Comparison of ENCODE assay signal across 8 cellular contexts in the genomic region with DNA sequence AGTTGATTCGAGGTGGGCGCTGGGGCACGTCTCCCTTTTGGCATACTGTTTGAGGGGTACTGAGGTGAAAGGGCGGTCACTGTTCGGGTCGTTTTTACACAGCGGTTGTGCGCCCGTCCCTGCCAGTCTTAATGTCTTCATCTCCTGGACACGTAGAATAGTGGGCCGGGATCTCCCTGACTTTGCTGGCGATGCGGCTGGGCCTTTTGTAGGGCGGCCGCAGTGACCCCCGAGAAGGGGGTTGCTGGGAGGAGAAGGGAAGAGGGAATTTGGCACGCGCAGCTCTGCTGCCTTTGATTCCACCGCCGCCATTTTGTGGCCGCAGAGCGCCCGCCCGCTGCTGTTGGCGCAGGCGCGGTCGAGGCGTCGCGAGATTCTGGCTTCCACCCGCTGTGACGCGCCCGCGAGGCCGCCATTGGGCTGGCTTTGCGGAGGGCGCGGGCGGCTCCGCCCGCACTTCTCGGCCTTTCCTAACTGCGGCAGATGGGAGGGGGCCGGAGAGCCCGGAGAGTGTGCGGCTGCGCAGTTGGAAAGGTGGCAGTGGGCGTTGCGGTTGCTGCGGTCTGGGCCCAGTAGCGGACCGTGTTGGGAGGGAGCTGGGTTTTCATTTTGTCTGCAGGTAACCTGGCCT. TPM values are rescaled to one million over a fixed set of nuclear protein-coding genes. Genes with fewer than 3 reads are reported as not detected.
DNase-seq lines count a peak whose midpoint lies in the region; ATAC-seq, FAIRE-seq and TF ChIP-seq lines count a peak whose summit lies in the region.

No MANE protein-coding gene starts in this region.

- H3K36me3 ChIP-seq in WERI-Rb-1: peaks cover 55% of the 10 kb centered on the region
- H3K36me3 ChIP-seq in breast epithelium: peaks cover 7% of the 10 kb centered on the region

- H3K9me3 ChIP-seq in A549 (no peaks in the 10 kb centered on the region), WERI-Rb-1 (ENCODE audit: severe bottlenecking) (no peaks in the 10 kb centered on the region), breast epithelium (no peaks in the 10 kb centered on the region)

- POLR2A ChIA-PET in A549 (lab: Yijun Ruan, JAX): interaction anchor here (0.6 to 1.8 kb wide), 19 partner anchors 9 to 1042 kb away, joined by 3 to 10 read pairs (median 3); a partner anchor contains a TSS

- ATAC-seq in A549 (peak; percentile 88 to 89), GM18867 (IDR thresholded peaks at IDR 0.05; ENCODE audit: unreplicated experiment) (peak; percentile 68), HG03108 (IDR thresholded peaks at IDR 0.05; ENCODE audit: unreplicated experiment) (peak; percentile 67)

- H3K27me3 ChIP-seq in WERI-Rb-1 (ENCODE audit: insufficient read depth, low read depth, severe bottlenecking) (no peaks in the 10 kb centered on the region), breast epithelium (no peaks in the 10 kb centered on the region)

- intact Hi-C loops in breast epithelium (cut with DNase I; ENCODE audit: low total_unique reads): no loop called here

- H3K4me1 ChIP-seq in A549 (peaks cover 17% of the 10 kb centered on the region; the same call in 2 of the 3 replicates), breast epithelium (peaks cover 5 to 15% of the 10 kb centered on the region in 2 donors)

- DNase-seq in A549 (ENCODE audit: low read depth in 1 of 2, low spot score in 1 of 2) (peak; percentile 74 to 88), NCI-H2171 treated with DMSO at 0.1 percent for 48 hours (lab: John Stamatoyannopoulos, UW) (peak; percentile 94), WERI-Rb-1 (peak; percentile 93), breast epithelium (ENCODE audit: low spot score in 2 of 2) (peak; percentile 87 to 91), iPS-NIHi11 (ENCODE audit: low spot score) (peak; percentile 93)

- peak overlapping the region; percentile 90 for H3K4me2 ChIP-seq in A549

- peak overlapping the region; percentile 92 to 94 for H3K27ac ChIP-seq in A549
- H3K27ac ChIP-seq in WERI-Rb-1: peak overlapping the region; percentile 99
- peak overlapping the region; percentile 99 to 100 for H3K27ac ChIP-seq in breast epithelium
- peak overlapping the region; percentile 96 to 100 (median 99) for H3K27ac ChIP-seq in skin epidermis

- TF ChIP-seq POLR2A in A549 (IDR thresholded peaks at IDR 0.05; ENCODE audit: low read length) (peak; percentile 88), breast epithelium (IDR thresholded peaks at IDR 0.05) (peak; percentile 72)

- WGBS in A549 (ENCODE audit: missing lambda C conversion rate): under 1% methylated on average over 34 of the region's 54 CpGs

- no peak for TF ChIP-seq CTCF in A549 (IDR thresholded peaks at IDR 0.05)
- TF ChIP-seq CTCF in WERI-Rb-1 (IDR thresholded peaks at IDR 0.05; ENCODE audit: low read depth, low read length): no peak
- TF ChIP-seq CTCF in breast epithelium (IDR thresholded peaks at IDR 0.05): no peak

- TF ChIP-seq RAD21 in A549 (conservative IDR thresholded peaks at IDR 0.05 in 1 of 2, IDR thresholded peaks at IDR 0.05 in 1 of 2): no peak

- CTCF ChIA-PET in A549 (lab: Yijun Ruan, JAX): interaction anchor here (1.3 kb wide), 1 partner anchor 18 kb away, joined by 4 read pairs; no protein-coding TSS in a partner anchor

- TF ChIP-seq EP300 in A549 (IDR thresholded peaks at IDR 0.05): no peak

- peak overlapping the region; percentile 80 for H3K4me3 ChIP-seq in A549
- peak overlapping the region; percentile 98 for H3K4me3 ChIP-seq in WERI-Rb-1 (ENCODE audit: low read depth, low read length)
- peak overlapping the region; percentile 92 to 98 (median 97) for H3K4me3 ChIP-seq in breast epithelium
- H3K4me3 ChIP-seq in skin epidermis: peak overlapping the region; percentile 76 to 98 (median 94)

- no peak for FAIRE-seq in A549 (lab: Jason Lieb, UNC)

TF ChIP-seq in A549, 52 proteins besides CTCF, POLR2A, EP300 and RAD21 (continues in another document):
- TF ChIP-seq RARB (CRISPR knock-in tag; IDR thresholded peaks at IDR 0.05): 0 out of 2 replicates have a peak, but pooled peaks have one; percentile 36
- TF ChIP-seq, protein P1, sequence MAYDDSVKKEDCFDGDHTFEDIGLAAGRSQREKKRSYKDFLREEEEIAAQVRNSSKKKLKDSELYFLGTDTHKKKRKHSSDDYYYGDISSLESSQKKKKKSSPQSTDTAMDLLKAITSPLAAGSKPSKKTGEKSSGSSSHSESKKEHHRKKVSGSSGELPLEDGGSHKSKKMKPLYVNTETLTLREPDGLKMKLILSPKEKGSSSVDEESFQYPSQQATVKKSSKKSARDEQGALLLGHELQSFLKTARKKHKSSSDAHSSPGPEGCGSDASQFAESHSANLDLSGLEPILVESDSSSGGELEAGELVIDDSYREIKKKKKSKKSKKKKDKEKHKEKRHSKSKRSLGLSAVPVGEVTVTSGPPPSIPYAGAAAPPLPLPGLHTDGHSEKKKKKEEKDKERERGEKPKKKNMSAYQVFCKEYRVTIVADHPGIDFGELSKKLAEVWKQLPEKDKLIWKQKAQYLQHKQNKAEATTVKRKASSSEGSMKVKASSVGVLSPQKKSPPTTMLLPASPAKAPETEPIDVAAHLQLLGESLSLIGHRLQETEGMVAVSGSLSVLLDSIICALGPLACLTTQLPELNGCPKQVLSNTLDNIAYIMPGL (CRISPR knock-in tag; IDR thresholded peaks at IDR 0.05; ENCODE audit: borderline replicate concordance): 0 out of 2 replicates have a peak, but pooled peaks have one; percentile 23
- TF ChIP-seq, protein P2, sequence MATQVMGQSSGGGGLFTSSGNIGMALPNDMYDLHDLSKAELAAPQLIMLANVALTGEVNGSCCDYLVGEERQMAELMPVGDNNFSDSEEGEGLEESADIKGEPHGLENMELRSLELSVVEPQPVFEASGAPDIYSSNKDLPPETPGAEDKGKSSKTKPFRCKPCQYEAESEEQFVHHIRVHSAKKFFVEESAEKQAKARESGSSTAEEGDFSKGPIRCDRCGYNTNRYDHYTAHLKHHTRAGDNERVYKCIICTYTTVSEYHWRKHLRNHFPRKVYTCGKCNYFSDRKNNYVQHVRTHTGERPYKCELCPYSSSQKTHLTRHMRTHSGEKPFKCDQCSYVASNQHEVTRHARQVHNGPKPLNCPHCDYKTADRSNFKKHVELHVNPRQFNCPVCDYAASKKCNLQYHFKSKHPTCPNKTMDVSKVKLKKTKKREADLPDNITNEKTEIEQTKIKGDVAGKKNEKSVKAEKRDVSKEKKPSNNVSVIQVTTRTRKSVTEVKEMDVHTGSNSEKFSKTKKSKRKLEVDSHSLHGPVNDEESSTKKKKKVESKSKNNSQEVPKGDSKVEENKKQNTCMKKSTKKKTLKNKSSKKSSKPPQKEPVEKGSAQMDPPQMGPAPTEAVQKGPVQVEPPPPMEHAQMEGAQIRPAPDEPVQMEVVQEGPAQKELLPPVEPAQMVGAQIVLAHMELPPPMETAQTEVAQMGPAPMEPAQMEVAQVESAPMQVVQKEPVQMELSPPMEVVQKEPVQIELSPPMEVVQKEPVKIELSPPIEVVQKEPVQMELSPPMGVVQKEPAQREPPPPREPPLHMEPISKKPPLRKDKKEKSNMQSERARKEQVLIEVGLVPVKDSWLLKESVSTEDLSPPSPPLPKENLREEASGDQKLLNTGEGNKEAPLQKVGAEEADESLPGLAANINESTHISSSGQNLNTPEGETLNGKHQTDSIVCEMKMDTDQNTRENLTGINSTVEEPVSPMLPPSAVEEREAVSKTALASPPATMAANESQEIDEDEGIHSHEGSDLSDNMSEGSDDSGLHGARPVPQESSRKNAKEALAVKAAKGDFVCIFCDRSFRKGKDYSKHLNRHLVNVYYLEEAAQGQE (IDR thresholded peaks at IDR 0.05): peak; percentile 73
- peak; percentile 42 to 57; a peak in 3 of 5 replicates for TF ChIP-seq JUN (IDR thresholded peaks at IDR 0.05)
- 0 out of 2 replicates have a peak, but pooled peaks have one; percentile 13 for TF ChIP-seq KDM5A (IDR thresholded peaks at IDR 0.05)
- no peak for TF ChIP-seq EHMT2 (IDR thresholded peaks at IDR 0.05; ENCODE audit: low read depth)
- TF ChIP-seq TP53 (CRISPR knock-in tag; IDR thresholded peaks at IDR 0.05): peak; percentile 86
- TF ChIP-seq CHD2 (IDR thresholded peaks at IDR 0.05; ENCODE audit: low read length, partially characterized antibody): peak; percentile 79
- peak; percentile 46; the same call in 1 of the 2 replicates for TF ChIP-seq GATA3 (IDR thresholded peaks at IDR 0.05; ENCODE audit: borderline replicate concordance)
- peak; percentile 65; the same call in 1 of the 2 replicates for TF ChIP-seq POLR2AphosphoS2 (conservative IDR thresholded peaks at IDR 0.05; ENCODE audit: low read length)
- peak; percentile 87 for TF ChIP-seq TFCP2L1 (CRISPR knock-in tag; IDR thresholded peaks at IDR 0.05)
- TF ChIP-seq, protein P3, sequence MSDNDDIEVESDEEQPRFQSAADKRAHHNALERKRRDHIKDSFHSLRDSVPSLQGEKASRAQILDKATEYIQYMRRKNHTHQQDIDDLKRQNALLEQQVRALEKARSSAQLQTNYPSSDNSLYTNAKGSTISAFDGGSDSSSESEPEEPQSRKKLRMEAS (IDR thresholded peaks at IDR 0.05): peak; percentile 44
- TF ChIP-seq, protein P4, sequence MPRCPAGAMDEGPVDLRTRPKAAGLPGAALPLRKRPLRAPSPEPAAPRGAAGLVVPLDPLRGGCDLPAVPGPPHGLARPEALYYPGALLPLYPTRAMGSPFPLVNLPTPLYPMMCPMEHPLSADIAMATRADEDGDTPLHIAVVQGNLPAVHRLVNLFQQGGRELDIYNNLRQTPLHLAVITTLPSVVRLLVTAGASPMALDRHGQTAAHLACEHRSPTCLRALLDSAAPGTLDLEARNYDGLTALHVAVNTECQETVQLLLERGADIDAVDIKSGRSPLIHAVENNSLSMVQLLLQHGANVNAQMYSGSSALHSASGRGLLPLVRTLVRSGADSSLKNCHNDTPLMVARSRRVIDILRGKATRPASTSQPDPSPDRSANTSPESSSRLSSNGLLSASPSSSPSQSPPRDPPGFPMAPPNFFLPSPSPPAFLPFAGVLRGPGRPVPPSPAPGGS (IDR thresholded peaks at IDR 0.05): peak; percentile 28

RNA-seq across cellular contexts. Expression of a gene that starts 0.5 kb away (rescaled TPM):
- polyA plus RNA-seq in A549 (2011; rRNA removed) (184 and 355 TPM in 2 replicates), A549 (2017; fragmentation: RNase III; extraction: RNeasy Plus Mini Kit Qiagen cat#74134 plus additional on column Dnase treatment) (259 to 324 TPM (median 285 TPM) in 3 replicates)
- polyA plus RNA-seq in A549 (2012; cell fraction: cytosol; rRNA removed): 129 and 165 TPM in 2 replicates
- 133 and 179 TPM in 2 replicates for polyA plus RNA-seq in A549 (2012; cell fraction: nucleus; rRNA removed)
- 110 and 139 TPM in 2 replicates for polyA minus RNA-seq in A549 (2011; rRNA and poly(A)+ RNA removed)
- total RNA-seq in breast epithelium: 100 to 1,000 TPM; 411 to 543 (median 424) TPM

RNA-seq across cellular contexts. Expression of a gene that starts 29.6 kb away (rescaled TPM):
- polyA plus RNA-seq in A549 (2011; rRNA removed) (not detected in 2 replicates), A549 (2017; fragmentation: RNase III; extraction: RNeasy Plus Mini Kit Qiagen cat#74134 plus additional on column Dnase treatment) (not detected in 3 replicates)
- polyA plus RNA-seq in A549 (2012; cell fraction: cytosol; rRNA removed): not detected in 2 replicates
- polyA plus RNA-seq in A549 (2012; cell fraction: nucleus; rRNA removed): not detected in 2 replicates
- not detected in 2 replicates for polyA minus RNA-seq in A549 (2011; rRNA and poly(A)+ RNA removed)
- not detected for total RNA-seq in breast epithelium

Comparison
In these comparisons a context has a peak if more than half of its experiments do, and no peak if none do; other contexts are left out.
1. Peak in every context shown above with its lines: DNase-seq, ATAC-seq, H3K4me3 ChIP-seq and H3K27ac ChIP-seq.